Comparison of ENCODE assay signal across 7 cellular contexts in genomic region chr19:34369166-34369565, GRCh38. TPM values are rescaled to one million over a fixed set of nuclear protein-coding genes. Genes with fewer than 3 reads are reported as not detected.
DNase-seq lines count a peak whose midpoint lies in the region; ATAC-seq, FAIRE-seq and TF ChIP-seq lines count a peak whose summit lies in the region.
"Not testable (repeated sequence)": the region's sequence is repeated elsewhere in the genome, so short reads cannot be mapped to it uniquely, and the experiment has no call there.

No MANE protein-coding gene starts in this region.

- not testable (repeated sequence) for H3K27ac Mint-ChIP-seq in T-helper 2 cell treated with Interferon-gamma antibody and Interleukin-4, amounts not matched to agents 5 μg/mL and 100 μg/mL, for 36 hours; activated T-helper 17 cell treated with anti-CD3 and anti-CD28 coated beads, Interleukin-2, amount 50 U/mL, for 72 hours
- peak overlapping the region; percentile 61 for H3K27ac Mint-ChIP-seq in activated CD8-positive, alpha-beta T cell treated with anti-CD3 and anti-CD28 coated beads, Interleukin-2, amount 10 ng/mL, durations not matched to agents 7 days and 5 days

- TF ChIP-seq POLR2A in right lobe of liver (IDR thresholded peaks at IDR 0.05) = not testable (repeated sequence)

- CTCF ChIA-PET in activated CD8-positive, alpha-beta T cell treated with anti-CD3 and anti-CD28 coated beads, Interleukin-2, amount 10 ng/mL, durations not matched to agents 7 days and 5 days (lab: Charles Lee) = interaction anchor here (0.9 kb wide), 1 partner anchor 19 kb away, joined by 3 read pairs; no protein-coding TSS in a partner anchor

- not testable (repeated sequence) for FAIRE-seq in small intestine (lab: Jason Lieb, UNC)

- H3K27ac ChIP-seq in cardiac muscle cell = peak overlapping the region; percentile 23
- H3K27ac ChIP-seq in right lobe of liver = peak overlapping the region in 2 of 3 donors; percentile 27 to 70
- peak overlapping the region; percentile 9 for H3K27ac ChIP-seq in psoas muscle
- not testable (repeated sequence) for H3K27ac ChIP-seq in small intestine (ENCODE audit: low read depth in 1 of 2, low read length in 1 of 2)

- peaks cover 50% of the 10 kb centered on the region for H3K4me1 Mint-ChIP-seq in T-helper 2 cell treated with Interferon-gamma antibody and Interleukin-4, amounts not matched to agents 5 μg/mL and 100 μg/mL, for 36 hours (ENCODE audit: low read depth)
- H3K4me1 Mint-ChIP-seq in activated CD8-positive, alpha-beta T cell treated with anti-CD3 and anti-CD28 coated beads, Interleukin-2, amount 10 ng/mL, durations not matched to agents 7 days and 5 days (ENCODE audit: low read depth) = peaks cover 62% of the 10 kb centered on the region
- H3K4me1 Mint-ChIP-seq in activated T-helper 17 cell treated with anti-CD3 and anti-CD28 coated beads, Interleukin-2, amount 50 U/mL, for 72 hours = peaks cover 27% of the 10 kb centered on the region

- not testable (repeated sequence) for DNase-seq in T-helper 2 cell treated with Interferon-gamma antibody and Interleukin-4, amounts not matched to agents 5 μg/mL and 100 μg/mL, for 36 hours (ENCODE audit: low spot score); activated CD8-positive, alpha-beta T cell treated with anti-CD3 and anti-CD28 coated beads, Interleukin-2, amount 10 ng/mL, durations not matched to agents 7 days and 5 days; cardiac muscle cell (ENCODE audit: low read depth in 1 of 2, low spot score in 1 of 2); right lobe of liver; psoas muscle
- DNase-seq in small intestine = peak; percentile 74

- peaks cover 52% of the 10 kb centered on the region for H3K36me3 ChIP-seq in cardiac muscle cell
- H3K36me3 ChIP-seq in right lobe of liver = peaks cover 0 to 44% (median 18%) of the 10 kb centered on the region in 4 donors
- H3K36me3 ChIP-seq in psoas muscle (ENCODE audit: insufficient read depth in 1 of 2, low read depth in 1 of 2) = peaks cover 2 to 76% of the 10 kb centered on the region in 2 donors
- H3K36me3 ChIP-seq in small intestine (ENCODE audit: control insufficient read depth in 2 of 2, insufficient read depth in 2 of 2, low read length in 2 of 2) = not testable (repeated sequence)

- H3K9me3 Mint-ChIP-seq in T-helper 2 cell treated with Interferon-gamma antibody and Interleukin-4, amounts not matched to agents 5 μg/mL and 100 μg/mL, for 36 hours; activated CD8-positive, alpha-beta T cell treated with anti-CD3 and anti-CD28 coated beads, Interleukin-2, amount 10 ng/mL, durations not matched to agents 7 days and 5 days (ENCODE audit: insufficient read depth); activated T-helper 17 cell treated with anti-CD3 and anti-CD28 coated beads, Interleukin-2, amount 50 U/mL, for 72 hours: not testable (repeated sequence)

- H3K9me3 ChIP-seq in cardiac muscle cell (ENCODE audit: low read depth); right lobe of liver; psoas muscle; small intestine (ENCODE audit: control insufficient read depth, low read depth): not testable (repeated sequence)

- TF ChIP-seq CTCF in cardiac muscle cell (IDR thresholded peaks at IDR 0.05; ENCODE audit: low read depth, low read length); right lobe of liver (IDR thresholded peaks at IDR 0.05); psoas muscle (IDR thresholded peaks at IDR 0.05): not testable (repeated sequence)

- H3K4me3 Mint-ChIP-seq in T-helper 2 cell treated with Interferon-gamma antibody and Interleukin-4, amounts not matched to agents 5 μg/mL and 100 μg/mL, for 36 hours = peak overlapping the region; percentile 38
- H3K4me3 Mint-ChIP-seq in activated CD8-positive, alpha-beta T cell treated with anti-CD3 and anti-CD28 coated beads, Interleukin-2, amount 10 ng/mL, durations not matched to agents 7 days and 5 days = not testable (repeated sequence)
- H3K4me3 Mint-ChIP-seq in activated T-helper 17 cell treated with anti-CD3 and anti-CD28 coated beads, Interleukin-2, amount 50 U/mL, for 72 hours = peak overlapping the region; percentile 43

- not testable (repeated sequence) for H3K4me3 ChIP-seq in cardiac muscle cell; right lobe of liver; psoas muscle; small intestine (ENCODE audit: low read depth in 1 of 2, low read length in 2 of 2)

- H3K27me3 Mint-ChIP-seq in T-helper 2 cell treated with Interferon-gamma antibody and Interleukin-4, amounts not matched to agents 5 μg/mL and 100 μg/mL, for 36 hours (ENCODE audit: low read depth); activated CD8-positive, alpha-beta T cell treated with anti-CD3 and anti-CD28 coated beads, Interleukin-2, amount 10 ng/mL, durations not matched to agents 7 days and 5 days (ENCODE audit: low read depth); activated T-helper 17 cell treated with anti-CD3 and anti-CD28 coated beads, Interleukin-2, amount 50 U/mL, for 72 hours: not testable (repeated sequence)

- 43% methylated on average over 9 of the region's 10 CpGs for WGBS in right lobe of liver (ENCODE audit: insufficient coverage, low coverage, low lambda C conversion rate, missing lambda C conversion rate)
- 89 to 98% (median 94%) methylated on average over 10 of the region's 10 CpGs for WGBS in psoas muscle, 3 donors
- 42 to 73% (median 52%) methylated on average over 10 of the region's 10 CpGs for WGBS in small intestine, 3 donors

- H3K4me1 ChIP-seq in cardiac muscle cell (ENCODE audit: low read depth) (peaks cover 15% of the 10 kb centered on the region), right lobe of liver (peaks cover 0 to 42% (median 20%) of the 10 kb centered on the region in 4 donors), psoas muscle (peaks cover 55% of the 10 kb centered on the region)
- not testable (repeated sequence) for H3K4me1 ChIP-seq in small intestine (ENCODE audit: control insufficient read depth in 2 of 2, insufficient read depth in 1 of 2, low read depth in 1 of 2, low read length in 1 of 2)

- POLR2A ChIA-PET in activated CD8-positive, alpha-beta T cell treated with anti-CD3 and anti-CD28 coated beads, Interleukin-2, amount 10 ng/mL, durations not matched to agents 7 days and 5 days (lab: Charles Lee) = interaction anchor here (0.7 to 1.3 kb wide), 2 partner anchors 10 to 15 kb away, joined by 4 read pairs; no protein-coding TSS in a partner anchor

- ATAC-seq in activated CD8-positive, alpha-beta T cell treated with anti-CD3 and anti-CD28 coated beads, Interleukin-2, amount 10 ng/mL, durations not matched to agents 7 days and 5 days; activated T-helper 17 cell treated with anti-CD3 and anti-CD28 coated beads, Interleukin-2, amount 50 U/mL, for 72 hours (replicated peaks); right lobe of liver; psoas muscle: not testable (repeated sequence)

- peaks cover 70% of the 10 kb centered on the region for H3K36me3 Mint-ChIP-seq in T-helper 2 cell treated with Interferon-gamma antibody and Interleukin-4, amounts not matched to agents 5 μg/mL and 100 μg/mL, for 36 hours (ENCODE audit: low read depth)
- H3K36me3 Mint-ChIP-seq in activated CD8-positive, alpha-beta T cell treated with anti-CD3 and anti-CD28 coated beads, Interleukin-2, amount 10 ng/mL, durations not matched to agents 7 days and 5 days (ENCODE audit: low read depth) = peaks cover 73% of the 10 kb centered on the region
- not testable (repeated sequence) for H3K36me3 Mint-ChIP-seq in activated T-helper 17 cell treated with anti-CD3 and anti-CD28 coated beads, Interleukin-2, amount 50 U/mL, for 72 hours (ENCODE audit: low read depth)

- intact Hi-C loops in right lobe of liver (cut with DNase I) = not testable (repeated sequence)
- intact Hi-C loops in psoas muscle (cut with DNase I) = loop anchor here in 1 of 2 donors (5.0 kb wide), 1 partner anchor 58 kb away; the partner anchor contains the start of gene UBA2

- not testable (repeated sequence) for H3K27me3 ChIP-seq in cardiac muscle cell; right lobe of liver; psoas muscle (ENCODE audit: insufficient read depth in 3 of 3, low read length in 2 of 3); small intestine (ENCODE audit: control insufficient read depth in 2 of 2, insufficient read depth in 2 of 2, low read length in 2 of 2)

RNA-seq across cellular contexts. Expression of gene GPI, which starts 4.2 kb away (rescaled TPM):
- total RNA-seq in activated CD8-positive, alpha-beta T cell treated with anti-CD3 and anti-CD28 coated beads, Interleukin-2, amount 10 ng/mL, durations not matched to agents 7 days and 5 days = 100 to 1,000 TPM; 661 to 697 TPM
- 1,000 to 10,000 TPM in 1 of 2 donors, 100 to 1,000 TPM in 1; 862 to 1,104 TPM for total RNA-seq in activated T-helper 17 cell treated with anti-CD3 and anti-CD28 coated beads, Interleukin-2, amount 50 U/mL, for 72 hours
- total RNA-seq in cardiac muscle cell (618 and 670 TPM in 2 replicates), right lobe of liver (100 to 1,000 TPM; 163 to 364 (median 256) TPM), psoas muscle (100 to 1,000 TPM; 170 to 259 (median 255) TPM)
- polyA plus RNA-seq in cardiac muscle cell (791 and 862 TPM in 2 replicates), psoas muscle (100 to 1,000 TPM; 111 to 166 (median 125) TPM), small intestine (100 to 1,000 TPM in 2 of 3 donors, 10 to 100 TPM in 1; 98.6 to 199 (median 129) TPM)

RNA-seq across cellular contexts. Expression of gene PDCD2L, which starts 35.0 kb away (rescaled TPM):
- total RNA-seq in activated CD8-positive, alpha-beta T cell treated with anti-CD3 and anti-CD28 coated beads, Interleukin-2, amount 10 ng/mL, durations not matched to agents 7 days and 5 days = 10 to 100 TPM; 12.9 to 13.3 TPM
- 10 to 100 TPM; 11.9 to 30.4 TPM for total RNA-seq in activated T-helper 17 cell treated with anti-CD3 and anti-CD28 coated beads, Interleukin-2, amount 50 U/mL, for 72 hours
- total RNA-seq in cardiac muscle cell = 37.6 and 39.3 TPM in 2 replicates
- 14.9 and 25.5 TPM in 2 replicates for polyA plus RNA-seq in cardiac muscle cell
- total RNA-seq in right lobe of liver = 10 to 100 TPM in 2 of 6 experiments, 1 to 10 TPM in 4; 3.0 to 13.4 (median 4.5) TPM
- total RNA-seq in psoas muscle = 10 to 100 TPM; 12.3 to 21.3 (median 18.6) TPM
- 10 to 100 TPM; 13.9 to 30.2 (median 21.9) TPM for polyA plus RNA-seq in psoas muscle
- polyA plus RNA-seq in small intestine = 10 to 100 TPM in 1 of 3 donors, 1 to 10 TPM in 2; 3.1 to 12.0 (median 6.2) TPM

RNA-seq across cellular contexts. Expression of gene UBA2, which starts 59.0 kb away (rescaled TPM):
- 100 to 1,000 TPM; 129 to 135 TPM for total RNA-seq in activated CD8-positive, alpha-beta T cell treated with anti-CD3 and anti-CD28 coated beads, Interleukin-2, amount 10 ng/mL, durations not matched to agents 7 days and 5 days
- total RNA-seq in activated T-helper 17 cell treated with anti-CD3 and anti-CD28 coated beads, Interleukin-2, amount 50 U/mL, for 72 hours = 100 to 1,000 TPM; 125 to 159 TPM
- total RNA-seq in cardiac muscle cell (118 and 121 TPM in 2 replicates), right lobe of liver (10 to 100 TPM; 16.8 to 33.0 (median 25.2) TPM), psoas muscle (100 to 1,000 TPM in 2 of 4 donors, 10 to 100 TPM in 2; 78.1 to 126 (median 106) TPM)
- polyA plus RNA-seq in cardiac muscle cell (71.9 and 95.3 TPM in 2 replicates), psoas muscle (10 to 100 TPM; 65.5 to 88.5 (median 70.6) TPM), small intestine (10 to 100 TPM; 29.3 to 77.3 (median 40.8) TPM)
